ENCODE assay signal across 21 cellular contexts in genomic region chr5:125398466-125398865, GRCh38.
DNase-seq lines count a peak whose midpoint lies in the region; ATAC-seq, FAIRE-seq and TF ChIP-seq lines count a peak whose summit lies in the region.
"Had no signal": no experiment of that assay in that cellular context is flagged by ENCODE, and none has a peak within 500 bp of the region (broad histone marks: within the 10 kb centered on the region; RNA-seq: fewer than 3 reads in every experiment).

No MANE protein-coding gene starts in this region.

- in situ Hi-C loops in Panc1 (cut with HindIII; ENCODE audit: low pct_unique_long_range_greater_than_20kb, low sequenced_read_pairs), result no loop called here

- H3K27ac ChIP-seq in cardiac muscle cell (peak overlapping the region; percentile 91), heart right ventricle (no peak overlapping the region), A549 (no peak overlapping the region), Panc1 (ENCODE audit: low read length) (peak overlapping the region; percentile 39; the same call in 1 of the 2 replicates)
- H3K27ac ChIP-seq: 22Rv1, BLaER1, C4-2B had no signal

- BruUV-seq in Panc1 (replicated peaks; lab: Mats Ljungman, UMichigan), result no TSS peak

- no peaks in the 10 kb centered on the region for H3K36me3 ChIP-seq in cardiac muscle cell
- no peaks in the 10 kb centered on the region for H3K36me3 ChIP-seq in heart right ventricle
- no peaks in the 10 kb centered on the region; the same call in 1 of the 2 replicates for H3K36me3 ChIP-seq in Panc1 (ENCODE audit: control insufficient read depth, insufficient read depth, low read length)
- H3K36me3 ChIP-seq: BE2C, BLaER1 had no signal

- H3K4me2 ChIP-seq in A549, result no peak overlapping the region
- H3K4me2 ChIP-seq: BLaER1 had no signal

- H3K4me3 ChIP-seq in cardiac muscle cell (no peak overlapping the region), heart right ventricle (no peak overlapping the region), A549 (no peak overlapping the region), Panc1 (ENCODE audit: low read depth in 2 of 2, low read length in 2 of 2) (no peak overlapping the region)
- H3K4me3 ChIP-seq: BLaER1 had no signal

- TF ChIP-seq RAD21 in A549 (conservative IDR thresholded peaks at IDR 0.05 in 1 of 2, IDR thresholded peaks at IDR 0.05 in 1 of 2), result no peak

- TF ChIP-seq CTCF in cardiac muscle cell (IDR thresholded peaks at IDR 0.05; ENCODE audit: low read depth, low read length), result no peak
- no peak for TF ChIP-seq CTCF in heart right ventricle (IDR thresholded peaks at IDR 0.05)
- TF ChIP-seq CTCF in A549 (IDR thresholded peaks at IDR 0.05), result no peak
- TF ChIP-seq CTCF in Panc1 (IDR thresholded peaks at IDR 0.05), result no peak

- no peak for DNase-seq in cardiac muscle cell (ENCODE audit: low read depth in 1 of 2, low spot score in 1 of 2)
- no peak for DNase-seq in heart right ventricle
- DNase-seq in A549 (ENCODE audit: low read depth in 1 of 2, low spot score in 1 of 2), result no peak
- no peak for DNase-seq in Panc1 (ENCODE audit: low read depth, low spot score)
- DNase-seq: ACHN; BE2C; Caco-2; Calu3; CD4-positive, alpha-beta T cell; CD8-positive, alpha-beta T cell; DMS79 treated with DMSO at 0.1 percent for 48 hours; GF-D8 had no signal

- ATAC-seq in heart right ventricle (no peak), A549 (no peak), Panc1 (no peak), GM21381 (IDR thresholded peaks at IDR 0.05; ENCODE audit: unreplicated experiment) (no peak), HG02763 (IDR thresholded peaks at IDR 0.05; ENCODE audit: unreplicated experiment) (no peak)
- ATAC-seq: CD8-positive, alpha-beta T cell had no signal

- TF ChIP-seq POLR2A in A549 (IDR thresholded peaks at IDR 0.05; ENCODE audit: low read length), result no peak

- no peak for TF ChIP-seq EP300 in A549 (IDR thresholded peaks at IDR 0.05)

- H3K4me1 ChIP-seq in cardiac muscle cell (ENCODE audit: low read depth) (peaks cover 24% of the 10 kb centered on the region), heart right ventricle (no peaks in the 10 kb centered on the region), A549 (no peaks in the 10 kb centered on the region), Panc1 (ENCODE audit: control insufficient read depth, insufficient read depth, low read length) (peaks cover 5% of the 10 kb centered on the region; the same call in 1 of the 2 replicates)
- H3K4me1 ChIP-seq: BE2C, BLaER1 had no signal

- 95 to 97% methylated on average over 2 of the region's 2 CpGs for WGBS in heart right ventricle, 2 donors
- WGBS in A549 (ENCODE audit: missing lambda C conversion rate), result 68% methylated on average over 2 of the region's 2 CpGs

- no peak for FAIRE-seq in A549 (lab: Jason Lieb, UNC)
- FAIRE-seq: D721Med, G401.6, GM12891, GM19239 had no signal

- POLR2A ChIA-PET in A549 (lab: Yijun Ruan, JAX), result no interaction called here
- POLR2A ChIA-PET in Panc1 (lab: Charles Lee), result no interaction called here

- intact Hi-C loops in heart right ventricle (cut with DNase I), result no loop called here
- intact Hi-C loops in Panc1 (cut with micrococcal nuclease; ENCODE audit: unreplicated experiment), result no loop called here

- H3K9me3 ChIP-seq in cardiac muscle cell (ENCODE audit: low read depth) (no peaks in the 10 kb centered on the region), heart right ventricle (peaks cover 0 to 9% (median 0%) of the 10 kb centered on the region in 11 donors), A549 (no peaks in the 10 kb centered on the region), Panc1 (ENCODE audit: control insufficient read depth, insufficient read depth, low read depth, low read length) (peaks cover 5% of the 10 kb centered on the region; the same call in 1 of the 2 replicates)
- H3K9me3 ChIP-seq: BE2C, BLaER1, Caco-2 had no signal

- no peaks in the 10 kb centered on the region for H3K27me3 ChIP-seq in cardiac muscle cell
- H3K27me3 ChIP-seq in heart right ventricle, result no peaks in the 10 kb centered on the region
- H3K27me3 ChIP-seq in Panc1 (ENCODE audit: control insufficient read depth, insufficient read depth, low read length), result no peaks in the 10 kb centered on the region
- H3K27me3 ChIP-seq: BE2C, BLaER1 had no signal

- CTCF ChIA-PET in A549 (lab: Yijun Ruan, JAX), result no interaction called here
- CTCF ChIA-PET in Panc1 (lab: Charles Lee), result interaction anchor here (0.5 kb wide), 1 partner anchor 960 kb away, joined by 3 read pairs; no protein-coding TSS in a partner anchor

TF ChIP-seq in A549, 52 proteins besides CTCF, POLR2A, EP300 and RAD21:
- TF ChIP-seq PHF8 (IDR thresholded peaks at IDR 0.05; ENCODE audit: borderline replicate concordance, low read depth) (no peak), MAFK (IDR thresholded peaks at IDR 0.05; ENCODE audit: partially characterized antibody) (peak; percentile 24)
TF ChIP-seq in A549: peak in this region for 1.

Comparison
In these comparisons a context has a peak if more than half of its experiments do, and no peak if none do; other contexts are left out.
1. H3K27ac ChIP-seq: peak in cardiac muscle cell (single experiment) and Panc1 (single experiment); none in heart right ventricle (0 of 10) and A549 (0 of 2).